ENCODE assay signal across 9 cellular contexts in genomic region chr6:5132741-5133140, GRCh38. TPM values are rescaled to one million over a fixed set of nuclear protein-coding genes. Genes with fewer than 3 reads are reported as not detected.
DNase-seq lines count a peak whose midpoint lies in the region; ATAC-seq, FAIRE-seq and TF ChIP-seq lines count a peak whose summit lies in the region.
"Had no signal": no experiment of that assay in that cellular context is flagged by ENCODE, and none has a peak within 500 bp of the region (broad histone marks: within the 10 kb centered on the region; RNA-seq: fewer than 3 reads in every experiment).

No MANE protein-coding gene starts in this region.

- H3K36me3 Mint-ChIP-seq in CD4-positive, alpha-beta memory T cell, result peaks cover 0 to 4% of the 10 kb centered on the region in 2 donors

- H3K27ac Mint-ChIP-seq in CD4-positive, alpha-beta memory T cell, result peak overlapping the region in 1 of 7 donors; percentile 80
- H3K27ac Mint-ChIP-seq: activated naive CD4-positive, alpha-beta T cell treated with anti-CD3 and anti-CD28 coated beads, Interleukin-2, amount 50 U/mL, for 24 hours had no signal

- H3K9me3 Mint-ChIP-seq in CD4-positive, alpha-beta memory T cell, result no peaks in the 10 kb centered on the region
- H3K9me3 Mint-ChIP-seq: activated naive CD4-positive, alpha-beta T cell treated with anti-CD3 and anti-CD28 coated beads, Interleukin-2, amount 50 U/mL, for 24 hours had no signal

- no peak overlapping the region for H3K4me3 Mint-ChIP-seq in CD4-positive, alpha-beta memory T cell
- H3K4me3 Mint-ChIP-seq: activated naive CD4-positive, alpha-beta T cell treated with anti-CD3 and anti-CD28 coated beads, Interleukin-2, amount 50 U/mL, for 24 hours had no signal

- no peak for FAIRE-seq in pancreas (lab: Jason Lieb, UNC)

- intact Hi-C loops in pancreas (cut with DNase I), result no loop called here
- intact Hi-C loops in CD4-positive, alpha-beta memory T cell (cut with micrococcal nuclease), result no loop called here

- no peaks in the 10 kb centered on the region for H3K36me3 ChIP-seq in BJ (ENCODE audit: control insufficient read depth, insufficient read depth, low read length)
- H3K36me3 ChIP-seq in pancreas, result no peaks in the 10 kb centered on the region
- no peaks in the 10 kb centered on the region for H3K36me3 ChIP-seq in CD4-positive, alpha-beta memory T cell (ENCODE audit: insufficient read depth, low read length)

- H3K27me3 Mint-ChIP-seq in CD4-positive, alpha-beta memory T cell, result no peaks in the 10 kb centered on the region
- H3K27me3 Mint-ChIP-seq: activated naive CD4-positive, alpha-beta T cell treated with anti-CD3 and anti-CD28 coated beads, Interleukin-2, amount 50 U/mL, for 24 hours had no signal

- H3K4me1 Mint-ChIP-seq in CD4-positive, alpha-beta memory T cell, result peaks cover 0 to 7% (median 3%) of the 10 kb centered on the region in 4 donors

- TF ChIP-seq CTCF in BJ (IDR thresholded peaks at IDR 0.05; ENCODE audit: insufficient read depth, low read depth, low read length) (no peak), fibroblast of pulmonary artery (IDR thresholded peaks at IDR 0.05; ENCODE audit: low read length, missing control alignments) (no peak), pancreas (IDR thresholded peaks at IDR 0.05) (no peak)

- POLR2A ChIA-PET in BJ (lab: Charles Lee), result no interaction called here
- POLR2A ChIA-PET in CD4-positive, alpha-beta memory T cell (lab: Charles Lee; ENCODE audit: partially characterized antibody), result no interaction called here

- ATAC-seq in GM21423 (IDR thresholded peaks at IDR 0.05; ENCODE audit: unreplicated experiment) (peak; percentile 89), pancreas (peak in 3 of 4 donors; percentile 57 to 83 (median 77))

- no peaks in the 10 kb centered on the region for H3K27me3 ChIP-seq in BJ (ENCODE audit: control insufficient read depth, insufficient read depth, low read length)
- H3K27me3 ChIP-seq in pancreas, result no peaks in the 10 kb centered on the region
- H3K27me3 ChIP-seq in CD4-positive, alpha-beta memory T cell (ENCODE audit: insufficient read depth, low read length), result no peaks in the 10 kb centered on the region

- no peak overlapping the region for H3K27ac ChIP-seq in pancreas
- no peak overlapping the region for H3K27ac ChIP-seq in CD4-positive, alpha-beta memory T cell (ENCODE audit: low read depth, low read length)

- no peak overlapping the region for H3K4me3 ChIP-seq in BJ (ENCODE audit: low read depth, low read length)
- peak overlapping the region; percentile 53 for H3K4me3 ChIP-seq in fibroblast of pulmonary artery (replicated peaks; ENCODE audit: low read depth, low read length)
- no peak overlapping the region for H3K4me3 ChIP-seq in pancreas
- no peak overlapping the region for H3K4me3 ChIP-seq in CD4-positive, alpha-beta memory T cell (ENCODE audit: low read length in 2 of 2)

- DNase-seq in BJ (ENCODE audit: low read depth), result peak; percentile 45
- DNase-seq in Kasumi-1 (lab: John Stamatoyannopoulos, UW), result peak; percentile 85 to 88
- peak; percentile 99 for DNase-seq in fibroblast of pulmonary artery (ENCODE audit: low read depth)
- peak in 2 of 6 donors; percentile 17 to 29 for DNase-seq in pancreas
- no peak for DNase-seq in NCI-H2029 treated with DMSO at 0.1 percent for 48 hours (lab: John Stamatoyannopoulos, UW)
- DNase-seq in activated CD4-positive, alpha-beta T cell treated with anti-CD3 and anti-CD28 coated beads for 48 hours, result no peak
- DNase-seq in CD4-positive, alpha-beta memory T cell, result no peak

- no peaks in the 10 kb centered on the region for H3K4me1 ChIP-seq in pancreas
- no peaks in the 10 kb centered on the region for H3K4me1 ChIP-seq in CD4-positive, alpha-beta memory T cell (ENCODE audit: insufficient read depth, low read length)

- H3K9me3 ChIP-seq in pancreas, result no peaks in the 10 kb centered on the region
- no peaks in the 10 kb centered on the region for H3K9me3 ChIP-seq in CD4-positive, alpha-beta memory T cell (ENCODE audit: control insufficient read depth in 1 of 2, low read length in 2 of 2)

- WGBS in pancreas, 2 donors, result 75 to 80% methylated on average over 8 of the region's 8 CpGs

- CTCF ChIA-PET in BJ (lab: Yijun Ruan, JAX), result interaction anchor here (0.6 to 1.2 kb wide), 5 partner anchors 9 to 270 kb away, joined by 3 to 6 read pairs (median 3); no protein-coding TSS in a partner anchor
- CTCF ChIA-PET in CD4-positive, alpha-beta memory T cell (lab: Charles Lee; ENCODE audit: partially characterized antibody), result interaction anchor here (0.6 kb wide), 1 partner anchor 11 kb away, joined by 4 read pairs; no protein-coding TSS in a partner anchor

RNA-seq across cellular contexts. Expression of gene PPP1R3G, which starts 47.6 kb away (rescaled TPM):
- polyA plus RNA-seq in BJ (2011; rRNA removed) (0.39 and 0.50 TPM in 2 replicates), pancreas (under 1 TPM; 0.08 to 0.09 TPM)
- 0.21 and 0.28 TPM in 2 replicates for polyA minus RNA-seq in BJ (2011; rRNA and poly(A)+ RNA removed)
- under 1 TPM in 4 of 6 donors, not detected in 2; 0.04 to 0.24 (median 0.07) TPM for total RNA-seq in pancreas
- not detected for total RNA-seq in CD4-positive, alpha-beta memory T cell
- polyA plus RNA-seq in CD4-positive, alpha-beta memory T cell, result not detected

Comparison
In these comparisons a context has a peak if more than half of its experiments do, and no peak if none do; other contexts are left out.
1. DNase-seq: peak in BJ (single experiment), Kasumi-1 (2 of 2) and fibroblast of pulmonary artery (single experiment); none in NCI-H2029 treated with DMSO at 0.1 percent for 48 hours (single experiment), activated CD4-positive, alpha-beta T cell treated with anti-CD3 and anti-CD28 coated beads for 48 hours (single experiment) and CD4-positive, alpha-beta memory T cell (0 of 5).